In genomic region chr13:76009491-76009890, GRCh38 we compare ENCODE assay signal across 14 cellular contexts.
DNase-seq lines count a peak whose midpoint lies in the region; ATAC-seq and TF ChIP-seq lines count a peak whose summit lies in the region.
"Had no signal": no experiment of that assay in that cellular context is flagged by ENCODE, and none has a peak within 500 bp of the region (broad histone marks: within the 10 kb centered on the region; RNA-seq: fewer than 3 reads in every experiment).

No MANE protein-coding gene starts in this region.

- peak overlapping the region; percentile 95 for H3K27ac Mint-ChIP-seq in Caco-2 (ENCODE audit: unreplicated experiment)

- H3K9me3 ChIP-seq in Caco-2, result no peaks in the 10 kb centered on the region; the same call in 1 of the 2 replicates
- H3K9me3 ChIP-seq in vagina, result no peaks in the 10 kb centered on the region
- H3K9me3 ChIP-seq: tibial nerve had no signal

- ATAC-seq in GM21529 (IDR thresholded peaks at IDR 0.05; ENCODE audit: unreplicated experiment) (peak; percentile 36), HG03520 (IDR thresholded peaks at IDR 0.05; ENCODE audit: unreplicated experiment) (peak; percentile 60)

- no peaks in the 10 kb centered on the region for H3K27me3 ChIP-seq in Caco-2 (replicated peaks; ENCODE audit: control insufficient read depth, insufficient read depth, low read length)
- H3K27me3 ChIP-seq in vagina, result no peaks in the 10 kb centered on the region
- H3K27me3 ChIP-seq: tibial nerve had no signal

- H3K4me1 ChIP-seq in Caco-2, result peaks cover 95% of the 10 kb centered on the region
- no peaks in the 10 kb centered on the region for H3K4me1 ChIP-seq in vagina
- H3K4me1 ChIP-seq: parathyroid adenoma had no signal

- CTCF ChIA-PET in Caco-2 (lab: Charles Lee), result interaction anchor here (0.9 to 1.0 kb wide), 2 partner anchors 14 to 133 kb away, joined by 3 to 4 read pairs; no protein-coding TSS in a partner anchor

- peak in 1 of 2 experiments; percentile 48 for DNase-seq in Caco-2
- DNase-seq in epithelial cell of proximal tubule (ENCODE audit: low read depth), result peak; percentile 31
- no peak for DNase-seq in vagina (ENCODE audit: extremely low spot score in 2 of 2)
- DNase-seq in ecto neural progenitor cell (ENCODE audit: low spot score), result no peak
- no peak for DNase-seq in DMS79 treated with DMSO at 0.1 percent for 48 hours (lab: John Stamatoyannopoulos, UW)
- no peak for DNase-seq in activated T-cell treated with anti-CD3 and anti-CD28 coated beads for 4 hours
- DNase-seq: activated CD8-positive, alpha-beta memory T cell treated with anti-CD3 and anti-CD28 coated beads for 24 hours; activated naive CD4-positive, alpha-beta T cell treated with Interleukin-2 at 50 U/mL for 16 hours; NCI-H748 treated with DMSO at 0.1 percent for 48 hours; T-helper 9 cell had no signal

- H3K27me3 Mint-ChIP-seq in Caco-2 (ENCODE audit: insufficient read depth, unreplicated experiment), result no peaks in the 10 kb centered on the region

- TF ChIP-seq CTCF in Caco-2 (IDR thresholded peaks at IDR 0.05; ENCODE audit: insufficient read depth in 1 of 2, low read depth in 1 of 2, low read length in 1 of 2, severe bottlenecking in 1 of 2, unreplicated experiment in 1 of 2) (no peak), epithelial cell of proximal tubule (conservative IDR thresholded peaks at IDR 0.05; ENCODE audit: low read depth, low read length) (no peak), vagina (IDR thresholded peaks at IDR 0.05) (no peak)

- POLR2A ChIA-PET in Caco-2 (lab: Charles Lee), result interaction anchor here (1.0 kb wide), 1 partner anchor 16 kb away, joined by 4 read pairs; no protein-coding TSS in a partner anchor

- no peak overlapping the region for H3K27ac ChIP-seq in vagina
- H3K27ac ChIP-seq: parathyroid adenoma, tibial nerve had no signal

- H3K9me3 Mint-ChIP-seq in Caco-2 (ENCODE audit: unreplicated experiment), result peaks cover 7% of the 10 kb centered on the region

- no peak for TF ChIP-seq POLR2A in vagina (IDR thresholded peaks at IDR 0.05)

- no peaks in the 10 kb centered on the region; the same call in 1 of the 2 replicates for H3K36me3 ChIP-seq in Caco-2 (ENCODE audit: control insufficient read depth, insufficient read depth, low read length)
- no peaks in the 10 kb centered on the region for H3K36me3 ChIP-seq in vagina
- H3K36me3 ChIP-seq: tibial nerve had no signal

- peak overlapping the region; percentile 61 for H3K4me3 Mint-ChIP-seq in Caco-2 (ENCODE audit: unreplicated experiment)

- H3K36me3 Mint-ChIP-seq in Caco-2 (ENCODE audit: insufficient read depth, unreplicated experiment), result peaks cover 31% of the 10 kb centered on the region

- H3K4me1 Mint-ChIP-seq in Caco-2 (ENCODE audit: low read depth, unreplicated experiment), result peaks cover 53% of the 10 kb centered on the region

- BruUV-seq in Caco-2 (replicated peaks; lab: Mats Ljungman, UMichigan), result no TSS peak

- intact Hi-C loops in Caco-2 (cut with micrococcal nuclease; ENCODE audit: unreplicated experiment) (loop anchor here (2.0 to 10.0 kb wide), 3 partner anchors 13 to 341 kb away; no protein-coding TSS in a partner anchor), vagina (cut with DNase I) (no loop called here)

- no peak overlapping the region for H3K4me3 ChIP-seq in Caco-2 (ENCODE audit: low read depth, low read length)
- H3K4me3 ChIP-seq in epithelial cell of proximal tubule (ENCODE audit: low read depth, low read length), result no peak overlapping the region
- no peak overlapping the region for H3K4me3 ChIP-seq in vagina
- H3K4me3 ChIP-seq: tibial nerve had no signal
